ENCODE assay signal across 14 cellular contexts in the genomic region with DNA sequence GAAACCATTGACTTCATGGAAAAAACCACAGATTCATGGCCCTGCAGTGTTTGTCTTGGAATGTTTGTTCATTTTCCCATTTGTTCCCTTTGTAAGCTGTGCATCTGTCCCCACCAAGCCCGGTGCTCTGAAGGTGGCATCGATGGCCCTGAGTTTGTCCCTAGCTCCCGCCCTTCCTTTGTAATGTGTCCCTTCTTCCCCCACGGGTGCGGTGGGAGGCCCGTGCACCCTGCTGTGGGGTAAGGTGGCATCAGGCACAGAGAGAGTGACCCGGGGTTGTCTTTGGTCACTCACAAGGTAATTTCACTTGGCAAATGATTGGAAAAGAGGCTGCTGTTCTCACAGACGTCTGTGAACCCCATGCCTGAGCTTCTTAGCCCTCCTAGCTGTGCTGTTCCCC.
"Had no signal": no experiment of that assay in that cellular context is flagged by ENCODE, and none has a peak within 500 bp of the region (broad histone marks: within the 10 kb centered on the region; RNA-seq: fewer than 3 reads in every experiment).

No MANE protein-coding gene starts in this region.

- H3K4me1 ChIP-seq: colonic mucosa, psoas muscle, testis had no signal

- H3K4me3 Mint-ChIP-seq: naive thymus-derived CD4-positive, alpha-beta T cell; stimulated activated effector memory CD8-positive, alpha-beta T cell treated with anti-CD3 and anti-CD28 coated beads, Interleukin-12 subunit alpha, Interleukin-12 subunit beta, amount 100 ng/mL, for 72 hours; stimulated activated naive CD8-positive, alpha-beta T cell treated with anti-CD3 and anti-CD28 coated beads, Interleukin-15, Interleukin-2, amounts not matched to agents 100 ng/mL and 50 ng/mL, for 24 hours had no signal

- H3K9me3 Mint-ChIP-seq: naive thymus-derived CD4-positive, alpha-beta T cell; stimulated activated effector memory CD8-positive, alpha-beta T cell treated with anti-CD3 and anti-CD28 coated beads, Interleukin-12 subunit alpha, Interleukin-12 subunit beta, amount 100 ng/mL, for 72 hours; stimulated activated naive CD8-positive, alpha-beta T cell treated with anti-CD3 and anti-CD28 coated beads, Interleukin-15, Interleukin-2, amounts not matched to agents 100 ng/mL and 50 ng/mL, for 24 hours had no signal

- H3K36me3 Mint-ChIP-seq: stimulated activated effector memory CD8-positive, alpha-beta T cell treated with anti-CD3 and anti-CD28 coated beads, Interleukin-12 subunit alpha, Interleukin-12 subunit beta, amount 100 ng/mL, for 72 hours had no signal

- H3K27ac Mint-ChIP-seq: naive thymus-derived CD4-positive, alpha-beta T cell; stimulated activated effector memory CD8-positive, alpha-beta T cell treated with anti-CD3 and anti-CD28 coated beads, Interleukin-12 subunit alpha, Interleukin-12 subunit beta, amount 100 ng/mL, for 72 hours; stimulated activated naive CD8-positive, alpha-beta T cell treated with anti-CD3 and anti-CD28 coated beads, Interleukin-15, Interleukin-2, amounts not matched to agents 100 ng/mL and 50 ng/mL, for 24 hours had no signal

- H3K9me3 ChIP-seq: colonic mucosa, psoas muscle, sigmoid colon, testis, transverse colon had no signal

- H3K4me1 Mint-ChIP-seq: stimulated activated effector memory CD8-positive, alpha-beta T cell treated with anti-CD3 and anti-CD28 coated beads, Interleukin-12 subunit alpha, Interleukin-12 subunit beta, amount 100 ng/mL, for 72 hours had no signal

- DNase-seq: colonic mucosa; effector CD8-positive, alpha-beta T cell; foreskin melanocyte; naive thymus-derived CD4-positive, alpha-beta T cell; psoas muscle; sigmoid colon; stimulated activated CD4-positive, alpha-beta T cell treated with anti-CD3 and anti-CD28 coated beads, Interleukin-4, amount 100 ng/mL, for 1 hour; stimulated activated CD8-positive, alpha-beta memory T cell treated with anti-CD3 and anti-CD28 coated beads, Interleukin-4, amount 100 ng/mL, for 48 hours; testis; transverse colon had no signal

- ATAC-seq: naive thymus-derived CD4-positive, alpha-beta T cell; psoas muscle; stimulated activated effector memory CD8-positive, alpha-beta T cell treated with anti-CD3 and anti-CD28 coated beads, Interleukin-12 subunit alpha, Interleukin-12 subunit beta, amount 100 ng/mL, for 72 hours had no signal

- H3K27me3 Mint-ChIP-seq: stimulated activated naive CD8-positive, alpha-beta T cell treated with anti-CD3 and anti-CD28 coated beads, Interleukin-15, Interleukin-2, amounts not matched to agents 100 ng/mL and 50 ng/mL, for 24 hours had no signal

- H3K27ac ChIP-seq: colonic mucosa, hepatocyte, psoas muscle, sigmoid colon, skin epidermis, testis, transverse colon had no signal

- H3K27me3 ChIP-seq: colonic mucosa, hepatocyte, sigmoid colon, testis, transverse colon had no signal

- H3K4me3 ChIP-seq: colonic mucosa, hepatocyte, psoas muscle, sigmoid colon, skin epidermis, testis, transverse colon had no signal

- H3K36me3 ChIP-seq: colonic mucosa, sigmoid colon, transverse colon had no signal
